9 cellular contexts compared by ENCODE assay signal in genomic region chr4:146342600-146343192, GRCh38.
DNase-seq lines count a peak whose midpoint lies in the region; ATAC-seq, FAIRE-seq and TF ChIP-seq lines count a peak whose summit lies in the region.
"Had no signal": no experiment of that assay in that cellular context is flagged by ENCODE, and none has a peak within 500 bp of the region (broad histone marks: within the 10 kb centered on the region; RNA-seq: fewer than 3 reads in every experiment).

No MANE protein-coding gene starts in this region.

- ATAC-seq in left cardiac atrium (no peak), HG03432 (IDR thresholded peaks at IDR 0.05; ENCODE audit: unreplicated experiment) (no peak)

- H3K27me3 ChIP-seq in cardiac muscle cell (no peaks in the 10 kb centered on the region), liver (ENCODE audit: control insufficient read depth in 4 of 4, insufficient read depth in 4 of 4, low read length in 3 of 4) (no peaks in the 10 kb centered on the region)

- no peaks in the 10 kb centered on the region for H3K4me1 ChIP-seq in cardiac muscle cell (ENCODE audit: low read depth)
- no peaks in the 10 kb centered on the region for H3K4me1 ChIP-seq in liver (ENCODE audit: control insufficient read depth in 4 of 4, insufficient read depth in 4 of 4, low read length in 3 of 4)

- POLR2A ChIA-PET in HEK293T (lab: Yijun Ruan, JAX), result no interaction called here

- no peak for FAIRE-seq in GM12892 (lab: Jason Lieb, UNC)

- no peaks in the 10 kb centered on the region for H3K9me3 ChIP-seq in cardiac muscle cell (ENCODE audit: low read depth)
- H3K9me3 ChIP-seq in liver (ENCODE audit: control insufficient read depth in 4 of 4, low read length in 3 of 4), result no peaks in the 10 kb centered on the region

- TF ChIP-seq CTCF in cardiac muscle cell (IDR thresholded peaks at IDR 0.05; ENCODE audit: low read depth, low read length), result peak; percentile 50
- TF ChIP-seq CTCF in astrocyte of the spinal cord (IDR thresholded peaks at IDR 0.05; ENCODE audit: low read depth, low read length), result peak; percentile 48
- TF ChIP-seq CTCF in liver (IDR thresholded peaks at IDR 0.05; ENCODE audit: low read depth, low read length, missing input control), result peak; percentile 36

- TF ChIP-seq RAD21 in liver (IDR thresholded peaks at IDR 0.05), result peak; percentile 78

- H3K36me3 ChIP-seq in cardiac muscle cell (no peaks in the 10 kb centered on the region), liver (ENCODE audit: control insufficient read depth in 4 of 4, insufficient read depth in 3 of 4, low read depth in 1 of 4, low read length in 3 of 4) (no peaks in the 10 kb centered on the region)

- intact Hi-C loops in left cardiac atrium (cut with DNase I), result loop anchor here (2.0 to 10.0 kb wide), 4 partner anchors 182 to 752 kb away; partner anchors contain the start of gene SLC10A7 (in 1 of the 2)

- TF ChIP-seq POLR2A in GM12892 (IDR thresholded peaks at IDR 0.05; ENCODE audit: low read depth, low read length), result no peak

- DNase-seq in cardiac muscle cell (ENCODE audit: low read depth in 1 of 2, low spot score in 1 of 2) (peak; percentile 46 to 68), left cardiac atrium (no peak), NCI-H1048 (lab: John Stamatoyannopoulos, UW) (peak; percentile 41), astrocyte of the spinal cord (ENCODE audit: low read depth, low spot score) (peak; percentile 63), HEK293T (ENCODE audit: extremely low spot score) (no peak), GM12892 (ENCODE audit: insufficient read length) (no peak)
- DNase-seq: activated naive CD8-positive, alpha-beta T cell treated with anti-CD3 and anti-CD28 coated beads, Interleukin-2, amount 10 ng/mL, durations not matched to agents 7 days and 5 days had no signal

- H3K4me3 ChIP-seq in cardiac muscle cell (no peak overlapping the region), astrocyte of the spinal cord (ENCODE audit: low read depth, low read length) (no peak overlapping the region), liver (ENCODE audit: low read depth in 1 of 3, low read length in 3 of 3) (no peak overlapping the region)

- in situ Hi-C loops in astrocyte of the spinal cord (cut with HindIII; ENCODE audit: low sequenced_read_pairs), result no loop called here

- CTCF ChIA-PET in HEK293T (lab: Yijun Ruan, JAX), result no interaction called here

- H3K9ac ChIP-seq in liver (ENCODE audit: low read depth in 1 of 2, low read length in 2 of 2), result no peak overlapping the region

- H3K27ac ChIP-seq in cardiac muscle cell, result no peak overlapping the region
- H3K27ac ChIP-seq in liver (ENCODE audit: low read depth in 1 of 2, low read length in 2 of 2), result no peak overlapping the region

- WGBS in liver, result 94% methylated on average over 1 of the region's 1 CpG

TF ChIP-seq in liver, 16 proteins besides CTCF, POLR2A, EP300 and RAD21:
- TF ChIP-seq ZBTB33 (IDR thresholded peaks at IDR 0.05) (no peak), TAF1 (conservative IDR thresholded peaks at IDR 0.05) (no peak), REST (IDR thresholded peaks at IDR 0.05) (peak; percentile 15), HNF4G (IDR thresholded peaks at IDR 0.05) (no peak), NR2F2 (IDR thresholded peaks at IDR 0.05) (no peak)

TF ChIP-seq in HEK293T, 16 proteins besides CTCF, POLR2A, EP300 and RAD21:
- TF ChIP-seq SP1 (IDR thresholded peaks at IDR 0.05) (no peak), FOXK2 (IDR thresholded peaks at IDR 0.05) (no peak), NFRKB (IDR thresholded peaks at IDR 0.05) (no peak), ELF4 (IDR thresholded peaks at IDR 0.05) (no peak), ARNT (IDR thresholded peaks at IDR 0.05) (no peak), ZNF384 (IDR thresholded peaks at IDR 0.05) (no peak), TARDBP (IDR thresholded peaks at IDR 0.05) (no peak), BHLHE40 (IDR thresholded peaks at IDR 0.05; ENCODE audit: borderline replicate concordance) (no peak), SUZ12 (IDR thresholded peaks at IDR 0.05) (no peak), LEF1 (IDR thresholded peaks at IDR 0.05; ENCODE audit: borderline replicate concordance) (no peak), PKNOX1 (IDR thresholded peaks at IDR 0.05) (no peak), FOXA1 (IDR thresholded peaks at IDR 0.05) (no peak), HDGF (IDR thresholded peaks at IDR 0.05; ENCODE audit: borderline replicate concordance) (no peak), L3MBTL2 (conservative IDR thresholded peaks at IDR 0.05) (no peak), FOXM1 (IDR thresholded peaks at IDR 0.05; ENCODE audit: borderline replicate concordance) (no peak), CTBP1 (IDR thresholded peaks at IDR 0.05; ENCODE audit: borderline replicate concordance) (no peak)

Comparison
In these comparisons a context has a peak if more than half of its experiments do, and no peak if none do; other contexts are left out.
1. DNase-seq: peak in cardiac muscle cell (2 of 2), NCI-H1048 (single experiment) and astrocyte of the spinal cord (single experiment); none in left cardiac atrium (single experiment), HEK293T (single experiment) and GM12892 (single experiment).
2. Peak in every context shown above with its lines, with median percentiles within 50 percentile points of each other: CTCF ChIP-seq.